In genomic region chr14:23641915-23642588, GRCh38 we compare ENCODE assay signal across 1 cellular context.
A peak's percentile ranks its signal among the peaks of the same experiment; 100 is the strongest.
TF ChIP-seq lines count a peak whose summit lies in the region.

No MANE protein-coding gene starts in this region.

TF ChIP-seq in K562, 482 proteins besides CTCF, POLR2A, EP300 and RAD21:
- TF ChIP-seq SPI1 (IDR thresholded peaks at IDR 0.05; ENCODE audit: borderline replicate concordance, low read depth, low read length) (0 out of 2 replicates have a peak, but pooled peaks have one; percentile 26), MCM2 (IDR thresholded peaks at IDR 0.05; ENCODE audit: low read depth) (no peak), RBFOX2 (IDR thresholded peaks at IDR 0.05; ENCODE audit: low read depth, low read length) (0 out of 2 replicates have a peak, but pooled peaks have one; percentile 12)
